8 cellular contexts compared by ENCODE assay signal in genomic region chr15:88246666-88247446, GRCh38. TPM values are rescaled to one million over a fixed set of nuclear protein-coding genes. Genes with fewer than 3 reads are reported as not detected.
A peak's percentile ranks its signal among the peaks of the same experiment; 100 is the strongest.
DNase-seq lines count a peak whose midpoint lies in the region; ATAC-seq and TF ChIP-seq lines count a peak whose summit lies in the region.

No MANE protein-coding gene starts in this region.

- ATAC-seq in GM21786 (IDR thresholded peaks at IDR 0.05; ENCODE audit: unreplicated experiment), result peak; percentile 85

- H3K27ac ChIP-seq in KMS-11 (no peak overlapping the region), SJCRH30 (no peak overlapping the region), ovary (no peak overlapping the region), tibial nerve (peak overlapping the region in 1 of 4 donors; percentile 42)

- no peak overlapping the region for H3K9ac ChIP-seq in KMS-11

- intact Hi-C loops in ovary (cut with DNase I), result no loop called here

- H3K27me3 ChIP-seq in KMS-11 (ENCODE audit: insufficient read depth, low read depth), result no peaks in the 10 kb centered on the region
- no peaks in the 10 kb centered on the region for H3K27me3 ChIP-seq in SJCRH30
- no peaks in the 10 kb centered on the region for H3K27me3 ChIP-seq in ovary
- no peaks in the 10 kb centered on the region for H3K27me3 ChIP-seq in tibial nerve

- TF ChIP-seq CTCF in KMS-11 (conservative IDR thresholded peaks at IDR 0.05; ENCODE audit: low read depth, low read length), result peak; percentile 83
- TF ChIP-seq CTCF in ovary (IDR thresholded peaks at IDR 0.05), result peak; percentile 68 to 82 (median 71)
- TF ChIP-seq CTCF in tibial nerve (IDR thresholded peaks at IDR 0.05), result peak; percentile 92 to 96 (median 92)

- H3K4me2 ChIP-seq in KMS-11, result peak overlapping the region; percentile 50

- peak overlapping the region; percentile 68; the same call in 1 of the 2 replicates for H2AFZ ChIP-seq in KMS-11 (ENCODE audit: low read depth)

- no peaks in the 10 kb centered on the region for H4K20me1 ChIP-seq in KMS-11 (ENCODE audit: insufficient read depth)

- H3K79me2 ChIP-seq in KMS-11 (ENCODE audit: insufficient read depth, low read depth), result no peaks in the 10 kb centered on the region

- H3K36me3 ChIP-seq in KMS-11 (ENCODE audit: insufficient read depth) (no peaks in the 10 kb centered on the region), SJCRH30 (no peaks in the 10 kb centered on the region), ovary (no peaks in the 10 kb centered on the region), tibial nerve (no peaks in the 10 kb centered on the region)

- no peaks in the 10 kb centered on the region for H3K9me3 ChIP-seq in SJCRH30 (replicated peaks)
- no peaks in the 10 kb centered on the region for H3K9me3 ChIP-seq in ovary
- H3K9me3 ChIP-seq in tibial nerve, result no peaks in the 10 kb centered on the region

- DNase-seq in EL (peak; percentile 69), SJCRH30 (peak; percentile 65 to 87), activated gamma-delta T cell treated with Interleukin-2 at 50 U/mL for 16 hours (peak; percentile 69), germinal center (ENCODE audit: low spot score) (peak; percentile 72), ovary (peak; percentile 46 to 81 (median 70)), tibial nerve (ENCODE audit: low spot score in 2 of 2) (peak; percentile 55 to 73)

- H3K4me3 ChIP-seq in KMS-11 (IDR thresholded peaks at IDR 0.05; ENCODE audit: insufficient read depth, low read depth, low read length) (no peak overlapping the region), SJCRH30 (no peak overlapping the region), ovary (no peak overlapping the region), tibial nerve (peak overlapping the region in 2 of 4 donors; percentile 4 to 5)

- TF ChIP-seq POLR2A in ovary (IDR thresholded peaks at IDR 0.05) (no peak), tibial nerve (IDR thresholded peaks at IDR 0.05) (no peak)

- H3K4me1 ChIP-seq in KMS-11 (ENCODE audit: low read depth, poor library complexity, severe bottlenecking) (peaks cover 16% of the 10 kb centered on the region), SJCRH30 (peaks cover 12% of the 10 kb centered on the region), ovary (ENCODE audit: insufficient read depth) (no peaks in the 10 kb centered on the region), tibial nerve (peaks cover 0 to 30% (median 6%) of the 10 kb centered on the region in 4 donors)

- no peak for TF ChIP-seq EP300 in ovary (IDR thresholded peaks at IDR 0.05)
- TF ChIP-seq EP300 in tibial nerve (IDR thresholded peaks at IDR 0.05), result peak in 1 of 2 donors; percentile 30

- WGBS in ovary, 3 donors, result 6 to 10% (median 6%) methylated on average over 24 to 27 of the region's 27 CpGs
- 14 to 15% methylated on average over 24 to 27 of the region's 27 CpGs for WGBS in tibial nerve, 2 donors

RNA-seq across cellular contexts. Expression of gene NTRK3, which starts 9.7 kb away (rescaled TPM):
- total RNA-seq in SJCRH30 (2014; rRNA removed; shearing (Covaris generic)), result 7.6 and 10.3 TPM in 2 replicates
- total RNA-seq in ovary (1 to 10 TPM in 5 of 7 donors, under 1 TPM in 2; 0.77 to 4.7 (median 2.7) TPM), tibial nerve (10 to 100 TPM; 53.4 to 85.9 (median 83.6) TPM)
- polyA plus RNA-seq in ovary, result 10 to 100 TPM in 1 of 2 donors, 1 to 10 TPM in 1; 2.6 to 14.6 TPM
